In the genomic region with DNA sequence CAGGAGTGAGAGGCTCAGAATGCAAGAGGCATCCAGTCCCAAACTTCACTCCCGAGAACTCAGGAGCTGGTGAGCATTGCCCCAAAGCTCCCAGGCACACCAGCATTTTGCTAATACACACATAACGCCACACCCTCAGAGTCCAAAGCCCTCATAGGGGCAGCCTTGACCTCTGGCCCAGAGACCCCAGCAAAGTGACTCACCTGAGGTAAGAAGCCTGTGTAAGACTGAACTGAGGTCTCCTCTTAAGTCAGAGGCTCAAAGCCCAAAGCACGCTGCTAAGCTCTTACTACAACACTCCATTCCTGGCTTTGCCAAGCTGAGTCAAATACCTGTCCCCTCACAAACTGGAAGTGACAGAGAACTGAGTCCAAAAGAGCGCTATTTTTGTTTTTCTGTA, we compare ENCODE assay signal across 2 cellular contexts.
TF ChIP-seq lines count a peak whose summit lies in the region.

No MANE protein-coding gene starts in this region.

TF ChIP-seq in HepG2, 621 proteins besides CTCF, POLR2A, EP300 and RAD21 (continues in another document):
- TF ChIP-seq ZNF614 (CRISPR knock-in tag; IDR thresholded peaks at IDR 0.05; ENCODE audit: borderline replicate concordance): no peak
- no peak for TF ChIP-seq MXD4 (CRISPR knock-in tag; IDR thresholded peaks at IDR 0.05)
- no peak for TF ChIP-seq SOX13 (IDR thresholded peaks at IDR 0.05)
- TF ChIP-seq SOX13 (CRISPR knock-in tag; conservative IDR thresholded peaks at IDR 0.05 in 1 of 2, IDR thresholded peaks at IDR 0.05 in 1 of 2): 0 out of 4 replicates have a peak, but pooled peaks of 1 of the 2 experiments have one; percentile 8
- TF ChIP-seq ZNF484 (CRISPR knock-in tag; IDR thresholded peaks at IDR 0.05; ENCODE audit: borderline replicate concordance, low read depth): no peak
- peak; percentile 18; the same call in 1 of the 2 replicates for TF ChIP-seq RARA (CRISPR knock-in tag; IDR thresholded peaks at IDR 0.05)
- TF ChIP-seq, protein P1, sequence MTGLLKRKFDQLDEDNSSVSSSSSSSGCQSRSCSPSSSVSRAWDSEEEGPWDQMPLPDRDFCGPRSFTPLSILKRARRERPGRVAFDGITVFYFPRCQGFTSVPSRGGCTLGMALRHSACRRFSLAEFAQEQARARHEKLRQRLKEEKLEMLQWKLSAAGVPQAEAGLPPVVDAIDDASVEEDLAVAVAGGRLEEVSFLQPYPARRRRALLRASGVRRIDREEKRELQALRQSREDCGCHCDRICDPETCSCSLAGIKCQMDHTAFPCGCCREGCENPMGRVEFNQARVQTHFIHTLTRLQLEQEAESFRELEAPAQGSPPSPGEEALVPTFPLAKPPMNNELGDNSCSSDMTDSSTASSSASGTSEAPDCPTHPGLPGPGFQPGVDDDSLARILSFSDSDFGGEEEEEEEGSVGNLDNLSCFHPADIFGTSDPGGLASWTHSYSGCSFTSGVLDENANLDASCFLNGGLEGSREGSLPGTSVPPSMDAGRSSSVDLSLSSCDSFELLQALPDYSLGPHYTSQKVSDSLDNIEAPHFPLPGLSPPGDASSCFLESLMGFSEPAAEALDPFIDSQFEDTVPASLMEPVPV (CRISPR knock-in tag; IDR thresholded peaks at IDR 0.05): no peak
- TF ChIP-seq SIN3B (IDR thresholded peaks at IDR 0.05; ENCODE audit: low read length): no peak
- TF ChIP-seq PPARG (CRISPR knock-in tag; conservative IDR thresholded peaks at IDR 0.05): peak; percentile 74; the same call in 1 of the 2 replicates
- 0 out of 2 replicates have a peak, but pooled peaks have one; percentile 38 for TF ChIP-seq HOXA3 (CRISPR knock-in tag; IDR thresholded peaks at IDR 0.05)
- peak; percentile 68 for TF ChIP-seq FOSL2 (CRISPR knock-in tag; IDR thresholded peaks at IDR 0.05)
- TF ChIP-seq NR2F6 (IDR thresholded peaks at IDR 0.05): peak; percentile 66
- peak; percentile 46; the same call in 1 of the 2 replicates for TF ChIP-seq NR2F6 (CRISPR knock-in tag; IDR thresholded peaks at IDR 0.05)
- no peak for TF ChIP-seq ZNF10 (CRISPR knock-in tag; IDR thresholded peaks at IDR 0.05; ENCODE audit: borderline replicate concordance, low read depth)
- no peak for TF ChIP-seq SALL2 (CRISPR knock-in tag; IDR thresholded peaks at IDR 0.05)
- TF ChIP-seq ZFP36 (IDR thresholded peaks at IDR 0.05; ENCODE audit: borderline replicate concordance, low read depth, low read length, partially characterized antibody): no peak
- TF ChIP-seq HMGA1 (CRISPR knock-in tag; conservative IDR thresholded peaks at IDR 0.05): no peak
- TF ChIP-seq THAP11 (CRISPR knock-in tag; IDR thresholded peaks at IDR 0.05): 0 out of 2 replicates have a peak, but pooled peaks have one; percentile 26
- peak; percentile 47; the same call in 1 of the 2 replicates for TF ChIP-seq HNF4A (CRISPR knock-in tag; IDR thresholded peaks at IDR 0.05)
- TF ChIP-seq IRX3 (CRISPR knock-in tag; IDR thresholded peaks at IDR 0.05; ENCODE audit: borderline replicate concordance, low read depth): no peak
- TF ChIP-seq POGZ (CRISPR knock-in tag; IDR thresholded peaks at IDR 0.05): no peak
- TF ChIP-seq, protein P2, sequence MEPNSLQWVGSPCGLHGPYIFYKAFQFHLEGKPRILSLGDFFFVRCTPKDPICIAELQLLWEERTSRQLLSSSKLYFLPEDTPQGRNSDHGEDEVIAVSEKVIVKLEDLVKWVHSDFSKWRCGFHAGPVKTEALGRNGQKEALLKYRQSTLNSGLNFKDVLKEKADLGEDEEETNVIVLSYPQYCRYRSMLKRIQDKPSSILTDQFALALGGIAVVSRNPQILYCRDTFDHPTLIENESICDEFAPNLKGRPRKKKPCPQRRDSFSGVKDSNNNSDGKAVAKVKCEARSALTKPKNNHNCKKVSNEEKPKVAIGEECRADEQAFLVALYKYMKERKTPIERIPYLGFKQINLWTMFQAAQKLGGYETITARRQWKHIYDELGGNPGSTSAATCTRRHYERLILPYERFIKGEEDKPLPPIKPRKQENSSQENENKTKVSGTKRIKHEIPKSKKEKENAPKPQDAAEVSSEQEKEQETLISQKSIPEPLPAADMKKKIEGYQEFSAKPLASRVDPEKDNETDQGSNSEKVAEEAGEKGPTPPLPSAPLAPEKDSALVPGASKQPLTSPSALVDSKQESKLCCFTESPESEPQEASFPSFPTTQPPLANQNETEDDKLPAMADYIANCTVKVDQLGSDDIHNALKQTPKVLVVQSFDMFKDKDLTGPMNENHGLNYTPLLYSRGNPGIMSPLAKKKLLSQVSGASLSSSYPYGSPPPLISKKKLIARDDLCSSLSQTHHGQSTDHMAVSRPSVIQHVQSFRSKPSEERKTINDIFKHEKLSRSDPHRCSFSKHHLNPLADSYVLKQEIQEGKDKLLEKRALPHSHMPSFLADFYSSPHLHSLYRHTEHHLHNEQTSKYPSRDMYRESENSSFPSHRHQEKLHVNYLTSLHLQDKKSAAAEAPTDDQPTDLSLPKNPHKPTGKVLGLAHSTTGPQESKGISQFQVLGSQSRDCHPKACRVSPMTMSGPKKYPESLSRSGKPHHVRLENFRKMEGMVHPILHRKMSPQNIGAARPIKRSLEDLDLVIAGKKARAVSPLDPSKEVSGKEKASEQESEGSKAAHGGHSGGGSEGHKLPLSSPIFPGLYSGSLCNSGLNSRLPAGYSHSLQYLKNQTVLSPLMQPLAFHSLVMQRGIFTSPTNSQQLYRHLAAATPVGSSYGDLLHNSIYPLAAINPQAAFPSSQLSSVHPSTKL (CRISPR knock-in tag; IDR thresholded peaks at IDR 0.05): 0 out of 2 replicates have a peak, but pooled peaks have one; percentile 16
- TF ChIP-seq CBX2 (IDR thresholded peaks at IDR 0.05; ENCODE audit: low read depth, low read length): no peak
- TF ChIP-seq CBX2 (CRISPR knock-in tag; IDR thresholded peaks at IDR 0.05; ENCODE audit: low read depth): no peak
- TF ChIP-seq, protein P3, sequence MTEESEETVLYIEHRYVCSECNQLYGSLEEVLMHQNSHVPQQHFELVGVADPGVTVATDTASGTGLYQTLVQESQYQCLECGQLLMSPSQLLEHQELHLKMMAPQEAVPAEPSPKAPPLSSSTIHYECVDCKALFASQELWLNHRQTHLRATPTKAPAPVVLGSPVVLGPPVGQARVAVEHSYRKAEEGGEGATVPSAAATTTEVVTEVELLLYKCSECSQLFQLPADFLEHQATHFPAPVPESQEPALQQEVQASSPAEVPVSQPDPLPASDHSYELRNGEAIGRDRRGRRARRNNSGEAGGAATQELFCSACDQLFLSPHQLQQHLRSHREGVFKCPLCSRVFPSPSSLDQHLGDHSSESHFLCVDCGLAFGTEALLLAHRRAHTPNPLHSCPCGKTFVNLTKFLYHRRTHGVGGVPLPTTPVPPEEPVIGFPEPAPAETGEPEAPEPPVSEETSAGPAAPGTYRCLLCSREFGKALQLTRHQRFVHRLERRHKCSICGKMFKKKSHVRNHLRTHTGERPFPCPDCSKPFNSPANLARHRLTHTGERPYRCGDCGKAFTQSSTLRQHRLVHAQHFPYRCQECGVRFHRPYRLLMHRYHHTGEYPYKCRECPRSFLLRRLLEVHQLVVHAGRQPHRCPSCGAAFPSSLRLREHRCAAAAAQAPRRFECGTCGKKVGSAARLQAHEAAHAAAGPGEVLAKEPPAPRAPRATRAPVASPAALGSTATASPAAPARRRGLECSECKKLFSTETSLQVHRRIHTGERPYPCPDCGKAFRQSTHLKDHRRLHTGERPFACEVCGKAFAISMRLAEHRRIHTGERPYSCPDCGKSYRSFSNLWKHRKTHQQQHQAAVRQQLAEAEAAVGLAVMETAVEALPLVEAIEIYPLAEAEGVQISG (CRISPR knock-in tag; IDR thresholded peaks at IDR 0.05): no peak
- no peak for TF ChIP-seq FOXA1 (IDR thresholded peaks at IDR 0.05)
- no peak for TF ChIP-seq FOXA1 (CRISPR knock-in tag; IDR thresholded peaks at IDR 0.05)

TF ChIP-seq in SK-N-SH treated with all-trans-retinoic acid at 6 μM for 48 hours, 23 proteins besides CTCF, POLR2A, EP300 and RAD21:
- TF ChIP-seq BACH2 (CRISPR knock-in tag; IDR thresholded peaks at IDR 0.05; ENCODE audit: borderline replicate concordance) (no peak), TCF4 (CRISPR knock-in tag; IDR thresholded peaks at IDR 0.05; ENCODE audit: borderline replicate concordance) (no peak), CSRNP3 (CRISPR knock-in tag; IDR thresholded peaks at IDR 0.05) (no peak), ZNF8 (CRISPR knock-in tag; IDR thresholded peaks at IDR 0.05) (no peak), ZFP30 (CRISPR knock-in tag; IDR thresholded peaks at IDR 0.05) (no peak), GLIS3 (CRISPR knock-in tag; IDR thresholded peaks at IDR 0.05) (no peak), ZNF565 (CRISPR knock-in tag; conservative IDR thresholded peaks at IDR 0.05; ENCODE audit: low read depth) (no peak), SNAI2 (CRISPR knock-in tag; IDR thresholded peaks at IDR 0.05) (no peak), PPARA (CRISPR knock-in tag; IDR thresholded peaks at IDR 0.05; ENCODE audit: borderline replicate concordance) (no peak), PATZ1 (CRISPR knock-in tag; IDR thresholded peaks at IDR 0.05; ENCODE audit: borderline replicate concordance) (no peak), ARNTL (CRISPR knock-in tag; IDR thresholded peaks at IDR 0.05; ENCODE audit: borderline replicate concordance, low read depth) (no peak), ZFP3 (CRISPR knock-in tag; IDR thresholded peaks at IDR 0.05) (no peak), ZNF70 (CRISPR knock-in tag; IDR thresholded peaks at IDR 0.05) (no peak), CSDC2 (CRISPR knock-in tag; IDR thresholded peaks at IDR 0.05) (no peak), POU6F1 (CRISPR knock-in tag; IDR thresholded peaks at IDR 0.05; ENCODE audit: borderline replicate concordance, low read depth) (no peak), ISL1 (CRISPR knock-in tag; IDR thresholded peaks at IDR 0.05) (no peak)
- TF ChIP-seq, protein P4, sequence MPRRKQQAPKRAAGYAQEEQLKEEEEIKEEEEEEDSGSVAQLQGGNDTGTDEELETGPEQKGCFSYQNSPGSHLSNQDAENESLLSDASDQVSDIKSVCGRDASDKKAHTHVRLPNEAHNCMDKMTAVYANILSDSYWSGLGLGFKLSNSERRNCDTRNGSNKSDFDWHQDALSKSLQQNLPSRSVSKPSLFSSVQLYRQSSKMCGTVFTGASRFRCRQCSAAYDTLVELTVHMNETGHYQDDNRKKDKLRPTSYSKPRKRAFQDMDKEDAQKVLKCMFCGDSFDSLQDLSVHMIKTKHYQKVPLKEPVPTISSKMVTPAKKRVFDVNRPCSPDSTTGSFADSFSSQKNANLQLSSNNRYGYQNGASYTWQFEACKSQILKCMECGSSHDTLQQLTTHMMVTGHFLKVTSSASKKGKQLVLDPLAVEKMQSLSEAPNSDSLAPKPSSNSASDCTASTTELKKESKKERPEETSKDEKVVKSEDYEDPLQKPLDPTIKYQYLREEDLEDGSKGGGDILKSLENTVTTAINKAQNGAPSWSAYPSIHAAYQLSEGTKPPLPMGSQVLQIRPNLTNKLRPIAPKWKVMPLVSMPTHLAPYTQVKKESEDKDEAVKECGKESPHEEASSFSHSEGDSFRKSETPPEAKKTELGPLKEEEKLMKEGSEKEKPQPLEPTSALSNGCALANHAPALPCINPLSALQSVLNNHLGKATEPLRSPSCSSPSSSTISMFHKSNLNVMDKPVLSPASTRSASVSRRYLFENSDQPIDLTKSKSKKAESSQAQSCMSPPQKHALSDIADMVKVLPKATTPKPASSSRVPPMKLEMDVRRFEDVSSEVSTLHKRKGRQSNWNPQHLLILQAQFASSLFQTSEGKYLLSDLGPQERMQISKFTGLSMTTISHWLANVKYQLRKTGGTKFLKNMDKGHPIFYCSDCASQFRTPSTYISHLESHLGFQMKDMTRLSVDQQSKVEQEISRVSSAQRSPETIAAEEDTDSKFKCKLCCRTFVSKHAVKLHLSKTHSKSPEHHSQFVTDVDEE (CRISPR knock-in tag; IDR thresholded peaks at IDR 0.05): no peak
